8 cellular contexts compared by ENCODE assay signal in genomic region chr1:24606296-24606605, GRCh38. TPM values are rescaled to one million over a fixed set of nuclear protein-coding genes. Genes with fewer than 3 reads are reported as not detected.
"Had no signal": no experiment of that assay in that cellular context is flagged by ENCODE, and none has a peak within 500 bp of the region (broad histone marks: within the 10 kb centered on the region; RNA-seq: fewer than 3 reads in every experiment).

No MANE protein-coding gene starts in this region.

- FAIRE-seq: HTR-8/SVneo had no signal

- DNase-seq: GOT3, H7 had no signal

- H3K4me3 ChIP-seq: GM23248, HAP-1 had no signal

- H3K9ac ChIP-seq: GM23248 had no signal

- H3K36me3 Mint-ChIP-seq: IgD-negative memory B cell had no signal

- H3K36me3 ChIP-seq: HAP-1 had no signal

- H2AFZ ChIP-seq: GM23248 had no signal

- H3K4me3 Mint-ChIP-seq: IgD-negative memory B cell had no signal

- H3K4me1 ChIP-seq: HAP-1 had no signal

- H3K9me3 ChIP-seq: HAP-1 had no signal

- H3K27ac ChIP-seq: GM23248 had no signal

- H3K27ac Mint-ChIP-seq: IgD-negative memory B cell had no signal

- H3K9me3 Mint-ChIP-seq: IgD-negative memory B cell had no signal

- ATAC-seq: HCT116 had no signal

RNA-seq across cellular contexts. Expression of gene NCMAP, which starts 50.4 kb away (rescaled TPM):
- total RNA-seq: GM23248, H4 had no signal
- polyA plus RNA-seq: GM23248, IgD-negative memory B cell had no signal
